10 cellular contexts compared by ENCODE assay signal in genomic region chr6:107179004-107179403, GRCh38.
DNase-seq lines count a peak whose midpoint lies in the region; ATAC-seq and TF ChIP-seq lines count a peak whose summit lies in the region.
"Had no signal": no experiment of that assay in that cellular context is flagged by ENCODE, and none has a peak within 500 bp of the region (broad histone marks: within the 10 kb centered on the region; RNA-seq: fewer than 3 reads in every experiment).

No MANE protein-coding gene starts in this region.

- H3K9me2 ChIP-seq in PC-3 (replicated peaks; ENCODE audit: low read length): no peaks in the 10 kb centered on the region

- H3K4me2 ChIP-seq in PC-3 (ENCODE audit: low read length): no peak overlapping the region

- H2AFZ ChIP-seq in PC-3 (ENCODE audit: low read length): no peak overlapping the region

- H3K9me3 ChIP-seq in HAP-1 (no peaks in the 10 kb centered on the region), PC-3 (ENCODE audit: low read length) (no peaks in the 10 kb centered on the region)

- CTCF ChIA-PET in BJ (lab: Yijun Ruan, JAX) (interaction anchor here (0.5 to 1.1 kb wide), 6 partner anchors 32 to 773 kb away, joined by 3 read pairs; no protein-coding TSS in a partner anchor), PC-3 (lab: Charles Lee) (interaction anchor here (0.6 to 1.2 kb wide), 4 partner anchors 46 to 279 kb away, joined by 3 to 6 read pairs (median 4); no protein-coding TSS in a partner anchor)

- no peak overlapping the region for H3K9ac ChIP-seq in PC-3 (ENCODE audit: low read length)

- H3K27me3 ChIP-seq in BJ (ENCODE audit: control insufficient read depth, insufficient read depth, low read length) (no peaks in the 10 kb centered on the region), HAP-1 (ENCODE audit: low read depth) (no peaks in the 10 kb centered on the region), PC-3 (ENCODE audit: low read length) (no peaks in the 10 kb centered on the region)

- no TSS peak for BruUV-seq in PC-3 (replicated peaks; lab: Mats Ljungman, UMichigan)

- no peak overlapping the region for H3K4me3 ChIP-seq in BJ (ENCODE audit: low read depth, low read length)
- H3K4me3 ChIP-seq in HAP-1: no peak overlapping the region
- H3K4me3 ChIP-seq in PC-3 (ENCODE audit: low read length): no peak overlapping the region

- POLR2A ChIA-PET in BJ (lab: Charles Lee): no interaction called here
- POLR2A ChIA-PET in PC-3 (lab: Charles Lee; ENCODE audit: unreplicated experiment): no interaction called here

- no peaks in the 10 kb centered on the region for H3K36me3 ChIP-seq in BJ (ENCODE audit: control insufficient read depth, insufficient read depth, low read length)
- no peaks in the 10 kb centered on the region for H3K36me3 ChIP-seq in HAP-1 (replicated peaks)
- H3K36me3 ChIP-seq in PC-3 (ENCODE audit: low read depth, low read length): no peaks in the 10 kb centered on the region

- no peaks in the 10 kb centered on the region for H3K79me2 ChIP-seq in PC-3 (ENCODE audit: low read length)

- H3F3A ChIP-seq in PC-3 (ENCODE audit: low read length, unreplicated experiment): no peaks in the 10 kb centered on the region

- H4K20me1 ChIP-seq in PC-3 (ENCODE audit: low read length): no peaks in the 10 kb centered on the region

- H3K27ac ChIP-seq in PC-3 (ENCODE audit: low read length): no peak overlapping the region

- DNase-seq in BJ (ENCODE audit: low read depth): no peak
- peak; percentile 34 to 68 for DNase-seq in HAP-1 (ENCODE audit: low spot score in 2 of 2)
- peak; percentile 20 for DNase-seq in PC-3
- DNase-seq in fibroblast of the conjunctiva (ENCODE audit: low read depth): peak; percentile 5
- no peak for DNase-seq in posterior cingulate gyrus
- no peak for DNase-seq in NCI-H187 (lab: John Stamatoyannopoulos, UW)
- no peak for DNase-seq in OCI-M2 (lab: John Stamatoyannopoulos, UW; ENCODE audit: unreplicated experiment)
- DNase-seq: effector memory CD8-positive, alpha-beta T cell; NCI-H446 had no signal

- in situ Hi-C loops in HAP-1 (cut with MboI; ENCODE audit: low sequenced_read_pairs): no loop called here

- peaks cover 2% of the 10 kb centered on the region for H3K4me1 ChIP-seq in HAP-1
- H3K4me1 ChIP-seq in PC-3 (ENCODE audit: insufficient read depth, low read length): no peaks in the 10 kb centered on the region

- ATAC-seq in PC-3 (no peak), HG02642 (IDR thresholded peaks at IDR 0.05; ENCODE audit: poor library complexity, unreplicated experiment) (no peak)
- ATAC-seq: effector memory CD8-positive, alpha-beta T cell had no signal

- peak; percentile 34 for TF ChIP-seq CTCF in BJ (IDR thresholded peaks at IDR 0.05; ENCODE audit: insufficient read depth, low read depth, low read length)
- peak; percentile 50 for TF ChIP-seq CTCF in PC-3 (conservative IDR thresholded peaks at IDR 0.05; ENCODE audit: low read depth, low read length)

- intact Hi-C loops in PC-3 (cut with micrococcal nuclease): no loop called here
- intact Hi-C loops in posterior cingulate gyrus (cut with DNase I): no loop called here

Comparison
In these comparisons a context has a peak if more than half of its experiments do, and no peak if none do; other contexts are left out.
1. DNase-seq: peak in HAP-1 (2 of 2), PC-3 (single experiment) and fibroblast of the conjunctiva (single experiment); none in BJ (single experiment), posterior cingulate gyrus (0 of 10), NCI-H187 (0 of 2) and OCI-M2 (single experiment).